Comparison of ENCODE assay signal across 8 cellular contexts in genomic region chr1:1324524-1325287, GRCh38. TPM values are rescaled to one million over a fixed set of nuclear protein-coding genes. Genes with fewer than 3 reads are reported as not detected.
DNase-seq lines count a peak whose midpoint lies in the region; ATAC-seq and TF ChIP-seq lines count a peak whose summit lies in the region.

CPTP (plus strand) TSS chr1:1324802; CDS start chr1:1326911, 2,109 bp downstream.
INTS11 (minus strand) TSS chr1:1324660; CDS start chr1:1324608, 52 bp downstream.

- H3K4me3 ChIP-seq in HAP-1 (peak within 1 kb of the TSS; percentile 92), MM.1S (ENCODE audit: low read length) (peak within 1 kb of the TSS; percentile 99), thoracic aorta (peak within 1 kb of the TSS; percentile 99)

- peaks cover 12% of the 10 kb centered on the region; the same call in 1 of the 2 replicates for H4K20me1 ChIP-seq in MM.1S (ENCODE audit: insufficient read depth, low read length)

- peak; percentile 67 for DNase-seq in GF-D8 (lab: John Stamatoyannopoulos, UW)
- DNase-seq in HAP-1 (ENCODE audit: low spot score in 2 of 2): peak; percentile 85 to 97
- DNase-seq in MM.1S: peak; percentile 95
- DNase-seq in SKM-1 (lab: John Stamatoyannopoulos, UW; ENCODE audit: unreplicated experiment): peak; percentile 64
- peak; percentile 95 to 97 for DNase-seq in activated naive CD4-positive, alpha-beta T cell treated with anti-CD3 and anti-CD28 coated beads, Interleukin-2, amount 50 U/mL, for 72 hours (ENCODE audit: low spot score in 2 of 2)
- DNase-seq in glomerular visceral epithelial cell (ENCODE audit: extremely low spot score): peak; percentile 94
- DNase-seq in osteocyte (ENCODE audit: extremely low spot score, unreplicated experiment): peak; percentile 99
- DNase-seq in thoracic aorta (ENCODE audit: low spot score): peak; percentile 68

- no peaks in the 10 kb centered on the region for H3K9me3 ChIP-seq in HAP-1
- H3K9me3 ChIP-seq in MM.1S (replicated peaks; ENCODE audit: insufficient read depth, low read length): no peaks in the 10 kb centered on the region
- no peaks in the 10 kb centered on the region for H3K9me3 ChIP-seq in thoracic aorta

- ATAC-seq in activated naive CD4-positive, alpha-beta T cell treated with anti-CD3 and anti-CD28 coated beads, Interleukin-2, amount 50 U/mL, for 72 hours: peak; percentile 88 to 90
- ATAC-seq in thoracic aorta (ENCODE audit: insufficient number of reproducible peaks, low FRiP score, low read depth): peak; percentile 71

- H3K79me2 ChIP-seq in MM.1S (ENCODE audit: low read length): peaks cover 69% of the 10 kb centered on the region

- H3K9me3 Mint-ChIP-seq in activated naive CD4-positive, alpha-beta T cell treated with anti-CD3 and anti-CD28 coated beads, Interleukin-2, amount 50 U/mL, for 72 hours: peaks cover 2% of the 10 kb centered on the region in 2 donors
- no peaks in the 10 kb centered on the region for H3K9me3 Mint-ChIP-seq in osteocyte (ENCODE audit: unreplicated experiment)

- peak within 1 kb of the TSS; percentile 95 for H3K9ac ChIP-seq in MM.1S (ENCODE audit: low read length)

- H3K36me3 ChIP-seq in HAP-1 (replicated peaks): peaks cover 15% of the 10 kb centered on the region
- H3K36me3 ChIP-seq in MM.1S (replicated peaks; ENCODE audit: insufficient read depth, low read length): no peaks in the 10 kb centered on the region
- H3K36me3 ChIP-seq in thoracic aorta: peaks cover 12% of the 10 kb centered on the region

- peak within 1 kb of the TSS; percentile 85 for H3K4me3 Mint-ChIP-seq in osteocyte (ENCODE audit: unreplicated experiment)

- H3K27me3 ChIP-seq in HAP-1 (ENCODE audit: low read depth): no peaks in the 10 kb centered on the region
- no peaks in the 10 kb centered on the region for H3K27me3 ChIP-seq in MM.1S (replicated peaks; ENCODE audit: insufficient read depth, low read length)
- no peaks in the 10 kb centered on the region for H3K27me3 ChIP-seq in thoracic aorta (replicated peaks; ENCODE audit: insufficient read depth)

- H3K4me1 Mint-ChIP-seq in osteocyte (ENCODE audit: unreplicated experiment): peaks cover 23% of the 10 kb centered on the region

- peaks cover 10% of the 10 kb centered on the region for H3K4me1 ChIP-seq in HAP-1
- peaks cover 3% of the 10 kb centered on the region; the same call in 1 of the 2 replicates for H3K4me1 ChIP-seq in MM.1S (ENCODE audit: low read length)
- peaks cover 27 to 36% of the 10 kb centered on the region in 2 donors for H3K4me1 ChIP-seq in thoracic aorta (ENCODE audit: control insufficient read depth in 1 of 2, low read depth in 2 of 2)

- H3K27ac Mint-ChIP-seq in activated naive CD4-positive, alpha-beta T cell treated with anti-CD3 and anti-CD28 coated beads, Interleukin-2, amount 50 U/mL, for 72 hours: peak within 1 kb of the TSS; percentile 87 to 96
- H3K27ac Mint-ChIP-seq in osteocyte (ENCODE audit: unreplicated experiment): peak within 1 kb of the TSS; percentile 77

- TF ChIP-seq CTCF in MM.1S (IDR thresholded peaks at IDR 0.05; ENCODE audit: low read length): no peak
- no peak for TF ChIP-seq CTCF in osteocyte (IDR thresholded peaks at IDR 0.05)
- TF ChIP-seq CTCF in thoracic aorta (IDR thresholded peaks at IDR 0.05): no peak

- in situ Hi-C loops in HAP-1 (cut with MboI; ENCODE audit: low sequenced_read_pairs): no loop called here

- H2AFZ ChIP-seq in MM.1S (ENCODE audit: low read length): peak within 1 kb of the TSS; percentile 84

- no peaks in the 10 kb centered on the region for H3K27me3 Mint-ChIP-seq in osteocyte (ENCODE audit: unreplicated experiment)

- no peaks in the 10 kb centered on the region for H3K9me2 ChIP-seq in MM.1S (replicated peaks; ENCODE audit: insufficient read depth, low read length)

- H3K27ac ChIP-seq in MM.1S (ENCODE audit: low read length) (peak within 1 kb of the TSS; percentile 63; the same call in 1 of the 2 replicates), thoracic aorta (peak within 1 kb of the TSS; percentile 76 to 78)

- H3F3A ChIP-seq in MM.1S (ENCODE audit: insufficient read depth, low read length): 0 out of 2 replicates have a peak, but pooled peaks cover 6% of the 10 kb centered on the region

- peaks cover 0 to 7% of the 10 kb centered on the region in 2 donors for H3K36me3 Mint-ChIP-seq in activated naive CD4-positive, alpha-beta T cell treated with anti-CD3 and anti-CD28 coated beads, Interleukin-2, amount 50 U/mL, for 72 hours
- peaks cover 4% of the 10 kb centered on the region for H3K36me3 Mint-ChIP-seq in osteocyte (ENCODE audit: unreplicated experiment)

- H3K4me2 ChIP-seq in MM.1S (ENCODE audit: low read depth, low read length): peak within 1 kb of the TSS; percentile 90

RNA-seq across cellular contexts. Expression of gene CPTP, which starts in this region (rescaled TPM):
- total RNA-seq in activated naive CD4-positive, alpha-beta T cell treated with anti-CD3 and anti-CD28 coated beads, Interleukin-2, amount 50 U/mL, for 72 hours: 10 to 100 TPM in 1 of 2 donors, 1 to 10 TPM in 1; 9.8 to 12.2 TPM
- total RNA-seq in osteocyte (23.5 and 24.7 TPM in 2 replicates), thoracic aorta (10 to 100 TPM; 16.4 to 26.3 TPM)

RNA-seq across cellular contexts. Expression of gene INTS11, which starts in this region (rescaled TPM):
- total RNA-seq in activated naive CD4-positive, alpha-beta T cell treated with anti-CD3 and anti-CD28 coated beads, Interleukin-2, amount 50 U/mL, for 72 hours: 100 to 1,000 TPM; 119 to 142 TPM
- total RNA-seq in osteocyte (101 and 106 TPM in 2 replicates), thoracic aorta (100 to 1,000 TPM; 192 to 195 TPM)

Comparison
In these comparisons a context has a peak if more than half of its experiments do, and no peak if none do; other contexts are left out.
1. Peak in every context shown above with its lines: DNase-seq, ATAC-seq, H3K4me3 ChIP-seq and H3K27ac ChIP-seq.